Comparison of ENCODE assay signal across 8 cellular contexts in the genomic region with DNA sequence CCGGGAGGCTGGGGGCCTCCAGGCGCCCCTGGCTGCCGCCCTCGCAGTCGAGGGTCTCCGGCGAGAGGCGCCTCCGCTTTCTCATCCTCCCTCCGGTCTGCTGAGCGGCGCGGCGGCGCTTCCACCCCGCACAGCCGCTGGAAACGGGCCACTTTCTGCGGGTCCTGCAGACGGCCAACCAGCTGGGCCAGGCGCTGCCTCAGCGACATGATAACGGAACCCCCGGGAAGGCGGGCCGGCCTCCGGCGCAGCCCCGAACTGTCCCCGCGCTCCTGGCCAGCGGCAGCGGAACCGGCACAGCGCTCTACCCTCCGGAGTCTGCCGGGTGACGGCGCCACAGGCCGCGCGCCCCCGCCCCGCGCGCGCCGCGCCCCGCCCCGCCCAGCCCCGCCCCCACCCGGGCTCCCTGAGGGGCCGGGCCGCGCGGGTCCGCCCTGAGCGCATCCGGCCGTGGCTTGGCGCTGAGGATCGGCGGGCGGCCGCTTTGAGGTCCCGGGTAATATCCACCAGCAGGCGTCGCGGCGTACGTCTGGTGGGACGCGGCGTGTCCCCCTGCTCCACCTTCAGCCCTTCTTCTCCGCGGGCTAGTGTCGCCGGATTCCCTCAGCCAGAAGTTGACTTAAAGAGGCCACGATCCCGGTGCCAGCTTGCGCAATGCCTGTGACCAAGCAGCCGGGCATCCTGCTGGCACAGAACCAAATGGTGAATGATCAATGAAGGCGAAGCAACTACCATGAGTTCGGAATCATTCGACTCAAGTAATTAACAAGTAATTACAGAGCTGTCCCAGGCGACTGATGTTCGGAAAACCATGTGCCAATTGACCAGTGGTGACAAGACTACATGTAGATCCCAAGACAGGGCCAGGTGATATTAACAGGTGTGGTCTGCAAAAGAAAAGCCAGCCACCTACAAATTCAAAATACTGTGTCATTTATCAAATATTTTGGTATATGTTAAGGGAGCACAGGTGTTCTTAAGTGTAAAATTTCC. TPM values are rescaled to one million over a fixed set of nuclear protein-coding genes. Genes with fewer than 3 reads are reported as not detected.
DNase-seq lines count a peak whose midpoint lies in the region; FAIRE-seq and TF ChIP-seq lines count a peak whose summit lies in the region.

A gene with protein sequence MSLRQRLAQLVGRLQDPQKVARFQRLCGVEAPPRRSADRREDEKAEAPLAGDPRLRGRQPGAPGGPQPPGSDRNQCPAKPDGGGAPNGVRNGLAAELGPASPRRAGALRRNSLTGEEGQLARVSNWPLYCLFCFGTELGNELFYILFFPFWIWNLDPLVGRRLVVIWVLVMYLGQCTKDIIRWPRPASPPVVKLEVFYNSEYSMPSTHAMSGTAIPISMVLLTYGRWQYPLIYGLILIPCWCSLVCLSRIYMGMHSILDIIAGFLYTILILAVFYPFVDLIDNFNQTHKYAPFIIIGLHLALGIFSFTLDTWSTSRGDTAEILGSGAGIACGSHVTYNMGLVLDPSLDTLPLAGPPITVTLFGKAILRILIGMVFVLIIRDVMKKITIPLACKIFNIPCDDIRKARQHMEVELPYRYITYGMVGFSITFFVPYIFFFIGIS (minus strand): TSS at position 330 of the 993 bp plus-strand sequence. CDS start 121 bp downstream, at position 209.

- no peaks in the 10 kb centered on the region for H3K27me3 ChIP-seq in astrocyte (ENCODE audit: insufficient read depth, low read length)

- peak within 1 kb of the TSS; percentile 65 for H3K27ac ChIP-seq in astrocyte (ENCODE audit: low read depth, low read length)

- H3K36me3 Mint-ChIP-seq in astrocyte (ENCODE audit: low read depth, unreplicated experiment), result no peaks in the 10 kb centered on the region

- DNase-seq in HFF-Myc (ENCODE audit: extremely low read depth, low read depth) (peak; percentile 16), NB4 (ENCODE audit: low read depth) (peak; percentile 38), T-helper 22 cell (ENCODE audit: low read depth) (peak; percentile 67), astrocyte (ENCODE audit: low read depth) (peak; percentile 43), hepatic stellate cell (ENCODE audit: low spot score) (peak; percentile 82), retina (peak; percentile 92), NCI-H774 (lab: John Stamatoyannopoulos, UW) (no peak)

- H3K4me3 ChIP-seq in HFF-Myc (replicated peaks; ENCODE audit: low read depth, low read length), result peak within 1 kb of the TSS; percentile 72
- peak within 1 kb of the TSS; percentile 16 for H3K4me3 ChIP-seq in NB4 (ENCODE audit: low read depth, low read length)
- peak within 1 kb of the TSS; percentile 73 for H3K4me3 ChIP-seq in astrocyte (ENCODE audit: insufficient read depth, low read depth, low read length)

- peak; percentile 51 for TF ChIP-seq CTCF in GM12873 (IDR thresholded peaks at IDR 0.05; ENCODE audit: insufficient read depth, low read depth, low read length, missing control alignments)
- TF ChIP-seq CTCF in HFF-Myc (IDR thresholded peaks at IDR 0.05; ENCODE audit: low read depth, low read length, missing control alignments), result peak; percentile 31
- TF ChIP-seq CTCF in NB4 (IDR thresholded peaks at IDR 0.05; ENCODE audit: low read depth, low read length), result no peak
- no peak for TF ChIP-seq CTCF in astrocyte (IDR thresholded peaks at IDR 0.05; ENCODE audit: insufficient read depth, low read depth, low read length)

- H3K9ac ChIP-seq in astrocyte (ENCODE audit: low read length), result peak within 1 kb of the TSS; percentile 86

- H3K27me3 Mint-ChIP-seq in astrocyte (ENCODE audit: low read depth, unreplicated experiment), result peaks cover 10% of the 10 kb centered on the region

- no peaks in the 10 kb centered on the region for H3K9me3 ChIP-seq in astrocyte (ENCODE audit: insufficient read depth, low read depth, low read length)

- peaks cover 40% of the 10 kb centered on the region for H3K79me2 ChIP-seq in astrocyte (ENCODE audit: insufficient read depth, low read length)

- FAIRE-seq in astrocyte (lab: Jason Lieb, UNC), result no peak

- no peaks in the 10 kb centered on the region for H3K36me3 ChIP-seq in astrocyte (ENCODE audit: insufficient read depth, low read length)

- H3K27ac Mint-ChIP-seq in astrocyte (ENCODE audit: unreplicated experiment), result peak within 1 kb of the TSS; percentile 87

- H3K4me1 Mint-ChIP-seq in astrocyte (ENCODE audit: low read depth, unreplicated experiment), result peaks cover 7% of the 10 kb centered on the region

- peak within 1 kb of the TSS; percentile 96 for H3K4me2 ChIP-seq in astrocyte (ENCODE audit: low read length)

- no peak for TF ChIP-seq POLR2A in NB4 (IDR thresholded peaks at IDR 0.05; ENCODE audit: extremely low read depth, insufficient read length)

- H3K4me1 ChIP-seq in astrocyte (ENCODE audit: insufficient read depth, low read length), result peaks cover 11% of the 10 kb centered on the region

- H3K4me3 Mint-ChIP-seq in astrocyte (ENCODE audit: unreplicated experiment), result peak within 1 kb of the TSS; percentile 100

- H4K20me1 ChIP-seq in astrocyte (ENCODE audit: insufficient read depth, low read length), result peaks cover 12% of the 10 kb centered on the region

- H2AFZ ChIP-seq in astrocyte (ENCODE audit: low read depth, low read length), result peak within 1 kb of the TSS; percentile 92

- no peaks in the 10 kb centered on the region for H3K9me3 Mint-ChIP-seq in astrocyte (ENCODE audit: unreplicated experiment)

RNA-seq across cellular contexts. Expression of the gene that starts here (rescaled TPM):
- 13.8 and 13.9 TPM in 2 replicates for total RNA-seq in astrocyte

Comparison
In these comparisons a context has a peak if more than half of its experiments do, and no peak if none do; other contexts are left out.
1. CTCF ChIP-seq: peak in GM12873 (single experiment) and HFF-Myc (single experiment); none in NB4 (single experiment) and astrocyte (single experiment).
2. H3K4me3 ChIP-seq: peak in every context shown above with its lines; median percentile 73 in astrocyte; 72 in HFF-Myc; 16 in NB4.